Comparison of ENCODE assay signal across 1 cellular context in the genomic region with DNA sequence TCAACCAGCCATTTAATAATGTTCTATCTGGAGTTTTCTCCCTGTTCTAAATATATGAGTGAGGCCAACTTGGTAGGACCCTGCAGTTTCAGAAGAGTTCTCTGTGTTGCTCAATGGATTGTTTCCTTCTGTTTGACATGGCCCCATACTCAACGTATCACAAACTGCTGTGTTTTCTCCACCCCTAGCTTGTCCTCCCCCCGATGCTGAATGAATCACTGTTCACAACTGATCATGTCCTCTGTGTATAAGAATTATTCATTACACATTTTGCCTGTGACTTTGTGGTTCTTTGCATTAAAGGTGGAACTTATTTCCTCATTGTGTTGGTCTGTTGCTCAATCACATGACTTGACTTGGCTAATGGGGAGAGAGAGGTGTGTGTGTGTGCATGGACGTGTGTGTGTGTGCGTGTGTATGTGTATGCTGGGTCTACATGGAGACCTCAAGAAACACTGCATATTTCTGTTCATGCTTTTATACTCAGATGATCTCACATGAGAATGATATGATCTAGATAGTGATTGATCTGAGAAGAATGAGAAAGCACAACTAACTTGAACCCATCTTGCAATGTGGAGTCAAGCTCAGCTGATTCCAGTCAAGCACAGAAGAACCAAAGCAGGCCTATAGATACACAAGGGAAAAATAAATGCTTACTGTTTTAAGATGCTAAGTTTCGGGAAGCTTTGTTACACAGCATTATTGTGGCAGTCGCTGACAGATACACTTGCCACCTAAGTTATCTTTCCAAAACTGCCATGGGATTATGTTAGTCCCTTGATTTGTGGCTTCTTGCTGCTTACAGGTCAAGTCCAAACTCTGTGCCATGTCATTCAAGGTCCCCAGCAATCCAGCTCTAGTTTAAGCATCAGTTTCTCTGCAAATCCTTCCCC.
A peak's percentile ranks its signal among the peaks of the same experiment; 100 is the strongest.
TF ChIP-seq lines count a peak whose summit lies in the region.

No MANE protein-coding gene starts in this region.

TF ChIP-seq in HepG2, 621 proteins besides CTCF, POLR2A, EP300 and RAD21:
- TF ChIP-seq, protein P1, sequence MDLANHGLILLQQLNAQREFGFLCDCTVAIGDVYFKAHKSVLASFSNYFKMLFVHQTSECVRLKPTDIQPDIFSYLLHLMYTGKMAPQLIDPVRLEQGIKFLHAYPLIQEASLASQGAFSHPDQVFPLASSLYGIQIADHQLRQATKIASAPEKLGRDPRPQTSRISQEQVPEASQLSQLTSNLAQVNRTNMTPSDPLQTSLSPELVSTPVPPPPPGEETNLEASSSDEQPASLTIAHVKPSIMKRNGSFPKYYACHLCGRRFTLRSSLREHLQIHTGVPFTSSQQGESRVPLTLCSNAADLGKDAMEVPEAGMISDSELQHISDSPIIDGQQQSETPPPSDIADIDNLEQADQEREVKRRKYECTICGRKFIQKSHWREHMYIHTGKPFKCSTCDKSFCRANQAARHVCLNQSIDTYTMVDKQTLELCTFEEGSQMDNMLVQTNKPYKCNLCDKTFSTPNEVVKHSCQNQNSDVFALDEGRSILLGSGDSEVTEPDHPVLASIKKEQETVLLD (CRISPR knock-in tag; IDR thresholded peaks at IDR 0.05; ENCODE audit: low read depth): no peak
- no peak for TF ChIP-seq IRF1 (CRISPR knock-in tag; IDR thresholded peaks at IDR 0.05; ENCODE audit: low read depth)
- peak; percentile 98 for TF ChIP-seq RBAK (CRISPR knock-in tag; IDR thresholded peaks at IDR 0.05)
- TF ChIP-seq, protein P2, sequence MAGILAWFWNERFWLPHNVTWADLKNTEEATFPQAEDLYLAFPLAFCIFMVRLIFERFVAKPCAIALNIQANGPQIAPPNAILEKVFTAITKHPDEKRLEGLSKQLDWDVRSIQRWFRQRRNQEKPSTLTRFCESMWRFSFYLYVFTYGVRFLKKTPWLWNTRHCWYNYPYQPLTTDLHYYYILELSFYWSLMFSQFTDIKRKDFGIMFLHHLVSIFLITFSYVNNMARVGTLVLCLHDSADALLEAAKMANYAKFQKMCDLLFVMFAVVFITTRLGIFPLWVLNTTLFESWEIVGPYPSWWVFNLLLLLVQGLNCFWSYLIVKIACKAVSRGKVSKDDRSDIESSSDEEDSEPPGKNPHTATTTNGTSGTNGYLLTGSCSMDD (CRISPR knock-in tag; IDR thresholded peaks at IDR 0.05): no peak
- TF ChIP-seq SNAI1 (CRISPR knock-in tag; IDR thresholded peaks at IDR 0.05; ENCODE audit: borderline replicate concordance): no peak
- TF ChIP-seq ZNF235 (CRISPR knock-in tag; IDR thresholded peaks at IDR 0.05; ENCODE audit: borderline replicate concordance): no peak
- no peak for TF ChIP-seq ARNTL (CRISPR knock-in tag; IDR thresholded peaks at IDR 0.05)
- TF ChIP-seq, protein P3, sequence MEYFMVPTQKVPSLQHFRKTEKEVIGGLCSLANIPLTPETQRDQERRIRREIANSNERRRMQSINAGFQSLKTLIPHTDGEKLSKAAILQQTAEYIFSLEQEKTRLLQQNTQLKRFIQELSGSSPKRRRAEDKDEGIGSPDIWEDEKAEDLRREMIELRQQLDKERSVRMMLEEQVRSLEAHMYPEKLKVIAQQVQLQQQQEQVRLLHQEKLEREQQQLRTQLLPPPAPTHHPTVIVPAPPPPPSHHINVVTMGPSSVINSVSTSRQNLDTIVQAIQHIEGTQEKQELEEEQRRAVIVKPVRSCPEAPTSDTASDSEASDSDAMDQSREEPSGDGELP (IDR thresholded peaks at IDR 0.05; ENCODE audit: borderline replicate concordance, low read depth): no peak
- no peak for TF ChIP-seq ZNF615 (CRISPR knock-in tag; IDR thresholded peaks at IDR 0.05; ENCODE audit: borderline replicate concordance)
- peak; percentile 52; the same call in 1 of the 2 replicates for TF ChIP-seq CEBPB (IDR thresholded peaks at IDR 0.05; ENCODE audit: borderline replicate concordance, low read depth, low read length)
- TF ChIP-seq MYNN (CRISPR knock-in tag; IDR thresholded peaks at IDR 0.05; ENCODE audit: low read depth): no peak
- TF ChIP-seq PRDM10 (CRISPR knock-in tag; IDR thresholded peaks at IDR 0.05; ENCODE audit: low read depth): no peak
